Comparison of ENCODE assay signal across 10 cellular contexts in the genomic region with DNA sequence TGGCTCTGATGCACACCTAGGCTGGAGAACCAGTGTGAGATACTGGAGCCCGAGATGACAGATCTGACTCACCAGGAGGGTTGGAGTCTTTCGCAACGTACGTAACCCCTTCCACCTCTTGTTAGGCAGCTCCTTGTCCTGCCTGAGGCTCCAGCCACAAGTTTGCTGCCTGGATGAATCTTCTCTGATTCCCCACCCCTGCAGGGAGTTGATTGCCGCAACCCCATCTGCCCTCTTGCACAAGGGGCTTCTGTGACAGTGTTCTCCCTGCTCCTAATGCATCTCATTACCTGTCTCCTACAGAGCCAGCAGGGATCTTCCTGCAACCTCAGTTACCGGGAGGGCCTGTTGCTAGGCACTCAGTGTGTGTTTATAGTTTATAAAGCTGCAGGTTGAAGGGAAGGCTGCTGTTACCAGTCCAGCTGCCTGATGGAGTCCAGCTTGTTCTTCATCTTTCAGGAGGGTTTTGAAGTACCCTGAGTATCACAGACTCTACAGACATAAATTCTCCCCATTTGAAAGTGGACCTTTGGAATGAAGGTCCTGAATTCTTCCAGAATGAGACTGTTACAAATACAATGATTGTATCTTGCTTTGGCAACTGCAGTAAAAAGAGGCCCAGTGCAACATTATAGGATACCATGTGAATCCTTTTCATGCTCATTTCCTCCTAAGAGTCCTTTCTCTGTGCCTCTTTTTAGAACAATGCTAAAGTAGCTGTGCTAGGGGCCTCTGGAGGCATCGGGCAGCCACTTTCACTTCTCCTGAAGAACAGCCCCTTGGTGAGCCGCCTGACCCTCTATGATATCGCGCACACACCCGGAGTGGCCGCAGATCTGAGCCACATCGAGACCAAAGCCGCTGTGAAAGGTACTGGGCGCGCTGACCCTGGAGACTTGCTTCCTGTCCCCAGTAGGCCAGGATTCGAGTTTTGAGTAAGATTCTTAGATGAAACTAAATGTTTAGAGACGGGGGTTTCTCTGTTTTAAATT. TPM values are rescaled to one million over a fixed set of nuclear protein-coding genes. Genes with fewer than 3 reads are reported as not detected.
A peak's percentile ranks its signal among the peaks of the same experiment; 100 is the strongest.
DNase-seq lines count a peak whose midpoint lies in the region; ATAC-seq, FAIRE-seq and TF ChIP-seq lines count a peak whose summit lies in the region.
"Had no signal": no experiment of that assay in that cellular context is flagged by ENCODE, and none has a peak within 500 bp of the region (broad histone marks: within the 10 kb centered on the region; RNA-seq: fewer than 3 reads in every experiment).

No MANE protein-coding gene starts in this region.

- no peak for TF ChIP-seq CTCF in AG04450 (IDR thresholded peaks at IDR 0.05; ENCODE audit: low read depth, low read length)
- TF ChIP-seq CTCF in adrenal gland (IDR thresholded peaks at IDR 0.05) = no peak
- TF ChIP-seq CTCF in endothelial cell (IDR thresholded peaks at IDR 0.05; ENCODE audit: unreplicated experiment) = no peak

- CTCF ChIA-PET in AG04450 (lab: Charles Lee) = no interaction called here

- H3K4me3 ChIP-seq in AG04450 (ENCODE audit: low read depth, low read length) (no peak overlapping the region), adrenal gland (no peak overlapping the region)

- peak overlapping the region in 2 of 4 donors; percentile 26 to 57 for H3K4me3 Mint-ChIP-seq in IgD-negative memory B cell
- H3K4me3 Mint-ChIP-seq in endothelial cell (ENCODE audit: unreplicated experiment) = no peak overlapping the region

- H3K27ac ChIP-seq in AG04450 (ENCODE audit: low read depth, low read length) = peak overlapping the region; percentile 89
- H3K27ac ChIP-seq in adrenal gland = peak overlapping the region; percentile 8 to 78 (median 50)

- POLR2A ChIA-PET in AG04450 (lab: Yijun Ruan, JAX) = interaction anchor here (0.9 to 1.2 kb wide), 3 partner anchors 13 to 33 kb away, joined by 3 to 8 read pairs (median 4); no protein-coding TSS in a partner anchor

- intact Hi-C loops in adrenal gland (cut with DNase I) = no loop called here

- H3K36me3 Mint-ChIP-seq in IgD-negative memory B cell (peaks cover 2% of the 10 kb centered on the region), endothelial cell (ENCODE audit: low read depth, unreplicated experiment) (peaks cover 16% of the 10 kb centered on the region)

- peaks cover 0 to 36% of the 10 kb centered on the region in 2 donors for H3K36me3 ChIP-seq in adrenal gland (replicated peaks in 1 of 2)

- ATAC-seq in HG03108 (IDR thresholded peaks at IDR 0.05; ENCODE audit: unreplicated experiment) (no peak), HG02970 (IDR thresholded peaks at IDR 0.05; ENCODE audit: low FRiP score, unreplicated experiment) (no peak)

- TF ChIP-seq POLR2A in adrenal gland (IDR thresholded peaks at IDR 0.05) = no peak

- H3K4me1 ChIP-seq in adrenal gland (replicated peaks in 1 of 2) = peaks cover 14 to 39% of the 10 kb centered on the region in 2 donors

- peaks cover 5 to 27% (median 13%) of the 10 kb centered on the region in 3 donors for H3K4me1 Mint-ChIP-seq in IgD-negative memory B cell
- H3K4me1 Mint-ChIP-seq in endothelial cell (ENCODE audit: unreplicated experiment) = peaks cover 4% of the 10 kb centered on the region

- 63 to 77% (median 70%) methylated on average over 11 to 18 of the region's 18 CpGs for WGBS in adrenal gland, 4 donors

- H3K27ac Mint-ChIP-seq in IgD-negative memory B cell = peak overlapping the region in 2 of 3 donors; percentile 23 to 76
- no peak overlapping the region for H3K27ac Mint-ChIP-seq in endothelial cell (ENCODE audit: unreplicated experiment)

- DNase-seq in AG04450 (ENCODE audit: low read depth, low spot score) (peak; percentile 44), adrenal gland (peak in 6 of 7 donors; percentile 73 to 85 (median 82)), 8988T (no peak), endothelial cell (ENCODE audit: low spot score) (no peak)
- DNase-seq: activated CD8-positive, alpha-beta memory T cell treated with anti-CD3 and anti-CD28 coated beads for 24 hours; DND-41 had no signal

- no peaks in the 10 kb centered on the region for H3K27me3 ChIP-seq in AG04450 (ENCODE audit: control insufficient read depth, insufficient read depth, low read length)
- no peaks in the 10 kb centered on the region for H3K27me3 ChIP-seq in adrenal gland

- H3K9me3 ChIP-seq in AG04450 (ENCODE audit: control insufficient read depth, insufficient read depth, low read length) = no peaks in the 10 kb centered on the region
- no peaks in the 10 kb centered on the region for H3K9me3 ChIP-seq in adrenal gland (replicated peaks in 1 of 3)

- FAIRE-seq in islet of Langerhans (lab: Jason Lieb, UNC) = peak; percentile 89

- H3K27me3 Mint-ChIP-seq in IgD-negative memory B cell = no peaks in the 10 kb centered on the region
- H3K27me3 Mint-ChIP-seq in endothelial cell (ENCODE audit: unreplicated experiment) = peaks cover 2% of the 10 kb centered on the region

- H3K9me3 Mint-ChIP-seq in IgD-negative memory B cell (no peaks in the 10 kb centered on the region), endothelial cell (ENCODE audit: unreplicated experiment) (no peaks in the 10 kb centered on the region)

RNA-seq across cellular contexts. Expression of a gene that starts 6.5 kb away (rescaled TPM):
- polyA plus RNA-seq in AG04450 (2011; rRNA removed) = 116 and 160 TPM in 2 replicates
- polyA minus RNA-seq in AG04450 (2011; rRNA and poly(A)+ RNA removed) = 240 and 313 TPM in 2 replicates
- 177 TPM for polyA plus RNA-seq in IgD-negative memory B cell
- 100 to 1,000 TPM; 153 to 359 (median 226) TPM for total RNA-seq in adrenal gland
- polyA plus RNA-seq in adrenal gland = 100 to 1,000 TPM in 1 of 3 donors, 10 to 100 TPM in 2; 42.5 to 284 (median 60.3) TPM
- total RNA-seq in endothelial cell (ENCODE audit: unreplicated experiment) = 109 TPM

RNA-seq across cellular contexts. Expression of a gene that starts 6.6 kb away (rescaled TPM):
- polyA plus RNA-seq in AG04450 (2011; rRNA removed) (67.5 and 77.0 TPM in 2 replicates), IgD-negative memory B cell (63.2 TPM), adrenal gland (10 to 100 TPM; 54.1 to 82.0 (median 64.2) TPM)
- polyA minus RNA-seq in AG04450 (2011; rRNA and poly(A)+ RNA removed) = 34.9 and 36.6 TPM in 2 replicates
- total RNA-seq in adrenal gland (10 to 100 TPM; 20.9 to 70.7 (median 41.9) TPM), endothelial cell (ENCODE audit: unreplicated experiment) (46.3 TPM)

Comparison
In these comparisons a context has a peak if more than half of its experiments do, and no peak if none do; other contexts are left out.
1. DNase-seq: peak in AG04450 (single experiment) and adrenal gland (6 of 7); none in 8988T (single experiment) and endothelial cell (single experiment).